10 cellular contexts compared by ENCODE assay signal in the genomic region with DNA sequence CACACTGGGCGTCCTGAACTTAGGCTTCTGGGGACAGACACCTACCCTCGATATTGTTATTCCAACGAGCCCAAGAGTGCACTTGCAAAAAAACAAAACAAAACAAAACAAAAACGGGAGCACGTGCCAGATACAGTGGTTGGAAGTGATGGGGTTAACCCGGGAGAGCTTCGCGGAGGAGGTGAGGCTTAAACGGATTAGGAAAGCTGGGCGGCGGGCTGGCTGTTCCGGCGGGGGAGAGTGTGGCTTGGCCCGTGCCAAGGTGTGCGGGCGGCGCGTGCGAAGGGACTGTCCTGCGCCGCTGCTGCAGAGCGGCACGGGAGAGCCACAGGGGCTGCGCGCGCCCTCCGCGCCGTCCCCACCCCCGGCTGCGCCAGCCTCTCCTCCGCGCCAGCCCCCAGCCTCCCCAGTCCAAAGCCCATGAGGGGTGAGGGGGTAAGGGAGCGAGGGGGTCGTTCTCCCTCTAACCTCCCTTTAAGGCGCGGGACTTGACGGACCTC. TPM values are rescaled to one million over a fixed set of nuclear protein-coding genes. Genes with fewer than 3 reads are reported as not detected.
A peak's percentile ranks its signal among the peaks of the same experiment; 100 is the strongest.
DNase-seq lines count a peak whose midpoint lies in the region; ATAC-seq, FAIRE-seq and TF ChIP-seq lines count a peak whose summit lies in the region.
"Had no signal": no experiment of that assay in that cellular context is flagged by ENCODE, and none has a peak within 500 bp of the region (broad histone marks: within the 10 kb centered on the region; RNA-seq: fewer than 3 reads in every experiment).

No MANE protein-coding gene starts in this region.

- ATAC-seq in HCT116, result peak; percentile 47
- ATAC-seq in heart left ventricle, result peak; percentile 29 to 64 (median 43)
- no peak for ATAC-seq in GM19397 (IDR thresholded peaks at IDR 0.05; ENCODE audit: unreplicated experiment)
- ATAC-seq in GM21381 (IDR thresholded peaks at IDR 0.05; ENCODE audit: unreplicated experiment), result no peak

- H3K4me3 ChIP-seq in HCT116 (replicated peaks in 1 of 2; ENCODE audit: low read depth in 1 of 2, low read length in 2 of 2) (peak overlapping the region; percentile 52 to 84), heart left ventricle (peak overlapping the region; percentile 10 to 81 (median 62)), skeletal muscle cell (ENCODE audit: low read depth, low read length) (peak overlapping the region; percentile 29)

- peaks cover 13% of the 10 kb centered on the region; the same call in 1 of the 2 replicates for H3K27me3 ChIP-seq in HCT116 (ENCODE audit: insufficient read depth, low read length)
- peaks cover 17 to 75% (median 38%) of the 10 kb centered on the region in 9 donors for H3K27me3 ChIP-seq in heart left ventricle

- no peaks in the 10 kb centered on the region for H3K9me3 ChIP-seq in HCT116 (ENCODE audit: control insufficient read depth in 1 of 2, insufficient read depth in 1 of 2, low read depth in 1 of 2, low read length in 2 of 2)
- no peaks in the 10 kb centered on the region for H3K9me3 ChIP-seq in heart left ventricle

- TF ChIP-seq RAD21 in HCT116 (IDR thresholded peaks at IDR 0.05; ENCODE audit: low read depth), result no peak

- 0 to 3% (median 1%) methylated on average over 29 to 38 of the region's 38 CpGs for WGBS in heart left ventricle, 4 donors

- H3K36me3 ChIP-seq in HCT116 (ENCODE audit: control insufficient read depth in 1 of 2, insufficient read depth in 2 of 2, low read length in 2 of 2) (no peaks in the 10 kb centered on the region), heart left ventricle (no peaks in the 10 kb centered on the region)

- H3K4me3 Mint-ChIP-seq in T-helper 2 cell treated with Interferon-gamma antibody and Interleukin-4, amounts not matched to agents 5 μg/mL and 100 μg/mL, for 36 hours, result peak overlapping the region; percentile 93

- DNase-seq in HCT116 (ENCODE audit: low read depth, low spot score) (no peak), heart left ventricle (no peak), skeletal muscle cell (ENCODE audit: low read depth) (no peak), RCC 7860 (ENCODE audit: low spot score) (no peak), GM10248 (ENCODE audit: extremely low spot score) (no peak)
- DNase-seq in T-helper 2 cell treated with Interferon-gamma antibody and Interleukin-4, amounts not matched to agents 5 μg/mL and 100 μg/mL, for 36 hours (ENCODE audit: low spot score), result no peak

- H3K4me1 ChIP-seq in HCT116 (ENCODE audit: control insufficient read depth in 1 of 2, insufficient read depth in 2 of 2, low read length in 2 of 2) (peaks cover 19 to 37% of the 10 kb centered on the region in 2 experiments), heart left ventricle (peaks cover 0 to 43% (median 26%) of the 10 kb centered on the region in 12 donors)

- POLR2A ChIA-PET in HCT116 (lab: Charles Lee) (interaction anchor here (1.1 to 1.8 kb wide), 4 partner anchors 8 to 183 kb away, joined by 3 to 6 read pairs (median 3); partner anchors contain the start of gene PREB), GM10248 (lab: Yijun Ruan, JAX) (no interaction called here)

- H3K27ac ChIP-seq in HCT116 (ENCODE audit: low read depth, low read length), result peak overlapping the region; percentile 45; the same call in 1 of the 2 replicates
- peak overlapping the region in 9 of 12 donors; percentile 17 to 80 (median 57) for H3K27ac ChIP-seq in heart left ventricle

- RAD21 ChIA-PET in HCT116 (lab: Charles Lee; ENCODE audit: low non-redundant PET in 1 of 2, low total read pairs in 2 of 2, uncharacterized antibody in 2 of 2, unreplicated experiment in 2 of 2), result interaction anchor here in 1 of 2 experiments (0.9 kb wide), 1 partner anchor 16 kb away, joined by 3 read pairs; no protein-coding TSS in a partner anchor

- peak overlapping the region; percentile 63 for H3K9ac ChIP-seq in HCT116 (ENCODE audit: low read length)

- TF ChIP-seq CTCF in HCT116 (IDR thresholded peaks at IDR 0.05 in 2 of 3, conservative IDR thresholded peaks at IDR 0.05 in 1 of 3; ENCODE audit: borderline replicate concordance in 1 of 3, insufficient read depth in 1 of 3, low read depth in 2 of 3, low read length in 2 of 3) (no peak), heart left ventricle (IDR thresholded peaks at IDR 0.05) (no peak), GM10248 (IDR thresholded peaks at IDR 0.05; ENCODE audit: control extremely low read depth, extremely low read depth, low read depth, missing control alignments) (no peak)

- H3K9me3 Mint-ChIP-seq in T-helper 2 cell treated with Interferon-gamma antibody and Interleukin-4, amounts not matched to agents 5 μg/mL and 100 μg/mL, for 36 hours, result no peaks in the 10 kb centered on the region

- H4K20me1 ChIP-seq in HCT116 (ENCODE audit: insufficient read depth), result no peaks in the 10 kb centered on the region

- H3K27ac Mint-ChIP-seq in T-helper 2 cell treated with Interferon-gamma antibody and Interleukin-4, amounts not matched to agents 5 μg/mL and 100 μg/mL, for 36 hours, result no peak overlapping the region

- intact Hi-C loops in HCT116 (cut with micrococcal nuclease) (loop anchor here (5.0 kb wide), 1 partner anchor 58 kb away; the partner anchor contains the start of gene MPV17), heart left ventricle (cut with DNase I) (loop anchor here in 3 of 10 donors (2.0 to 5.0 kb wide), 2 partner anchors 16 to 38 kb away; no protein-coding TSS in a partner anchor)

- no peak for TF ChIP-seq POLR2A in HCT116 (IDR thresholded peaks at IDR 0.05; ENCODE audit: borderline replicate concordance, extremely low read depth, insufficient read depth, insufficient read length)
- TF ChIP-seq POLR2A in heart left ventricle (IDR thresholded peaks at IDR 0.05), result no peak

- peak overlapping the region; percentile 77 for H2AFZ ChIP-seq in HCT116 (ENCODE audit: low read depth, low read length, poor library complexity, severe bottlenecking)

- H3K27me3 Mint-ChIP-seq in T-helper 2 cell treated with Interferon-gamma antibody and Interleukin-4, amounts not matched to agents 5 μg/mL and 100 μg/mL, for 36 hours (ENCODE audit: low read depth), result peaks cover 43% of the 10 kb centered on the region

- H3K79me2 ChIP-seq in HCT116 (ENCODE audit: insufficient read depth, low read length), result peaks cover 13% of the 10 kb centered on the region; the same call in 1 of the 2 replicates

- no peaks in the 10 kb centered on the region for H3K9me2 ChIP-seq in HCT116 (ENCODE audit: insufficient read depth)

- FAIRE-seq in RCC 7860 (lab: Jason Lieb, UNC), result no peak
- FAIRE-seq: colon had no signal

- H3K4me2 ChIP-seq in HCT116 (ENCODE audit: low read length), result peak overlapping the region; percentile 99

- BruUV-seq in HCT116 (replicated peaks; lab: Mats Ljungman, UMichigan), result no TSS peak

- peaks cover 2% of the 10 kb centered on the region for H3K36me3 Mint-ChIP-seq in T-helper 2 cell treated with Interferon-gamma antibody and Interleukin-4, amounts not matched to agents 5 μg/mL and 100 μg/mL, for 36 hours (ENCODE audit: low read depth)

- CTCF ChIA-PET in HCT116 (lab: Charles Lee) (interaction anchor here (1.8 to 4.0 kb wide), 3 partner anchors 16 to 39 kb away, joined by 5 to 22 read pairs (median 6); no protein-coding TSS in a partner anchor), GM10248 (lab: Yijun Ruan, JAX) (interaction anchor here (1.1 to 6.8 kb wide), 7 partner anchors 8 to 177 kb away, joined by 3 to 99 read pairs (median 7); partner anchors contain the start of genes DNAJC5G, KHK and TRIM54)

- H3K4me1 Mint-ChIP-seq in T-helper 2 cell treated with Interferon-gamma antibody and Interleukin-4, amounts not matched to agents 5 μg/mL and 100 μg/mL, for 36 hours (ENCODE audit: low read depth), result peaks cover 17% of the 10 kb centered on the region

TF ChIP-seq in HCT116, 20 proteins besides CTCF, POLR2A, EP300 and RAD21:
- TF ChIP-seq, protein P1, sequence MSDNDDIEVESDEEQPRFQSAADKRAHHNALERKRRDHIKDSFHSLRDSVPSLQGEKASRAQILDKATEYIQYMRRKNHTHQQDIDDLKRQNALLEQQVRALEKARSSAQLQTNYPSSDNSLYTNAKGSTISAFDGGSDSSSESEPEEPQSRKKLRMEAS (IDR thresholded peaks at IDR 0.05), result peak; percentile 58
- TF ChIP-seq FOSL1 (IDR thresholded peaks at IDR 0.05; ENCODE audit: low read depth), result no peak

RNA-seq across cellular contexts. Expression of gene SLC30A3, which starts 1.5 kb away (rescaled TPM):
- 20.5 TPM for total RNA-seq in HCT116 (2021; ENCODE audit: unreplicated experiment)
- polyA plus RNA-seq in HCT116 (2012), result 16.1 and 18.0 TPM in 2 replicates
- total RNA-seq in heart left ventricle, result 10 to 100 TPM in 2 of 9 donors, 1 to 10 TPM in 7; 5.0 to 18.1 (median 9.0) TPM
- 1 to 10 TPM; 5.6 to 9.2 TPM for polyA plus RNA-seq in heart left ventricle

RNA-seq across cellular contexts. Expression of gene DNAJC5G, which starts 10.9 kb away (rescaled TPM):
- total RNA-seq in HCT116 (2021; ENCODE audit: unreplicated experiment) (2.5 TPM), heart left ventricle (1 to 10 TPM in 5 of 9 donors, under 1 TPM in 4; 0.36 to 3.3 (median 1.2) TPM)
- 1.0 and 1.1 TPM in 2 replicates for polyA plus RNA-seq in HCT116 (2012)
- 1 to 10 TPM in 1 of 2 donors, under 1 TPM in 1; 0.11 to 1.8 TPM for polyA plus RNA-seq in heart left ventricle
- total RNA-seq: HT1080 had no signal

RNA-seq across cellular contexts. Expression of gene TRIM54, which starts 17.9 kb away (rescaled TPM):
- 2.0 TPM for total RNA-seq in HCT116 (2021; ENCODE audit: unreplicated experiment)
- 1.0 and 1.4 TPM in 2 replicates for polyA plus RNA-seq in HCT116 (2012)
- 100 to 1,000 TPM; 175 to 329 (median 241) TPM for total RNA-seq in heart left ventricle
- 100 to 1,000 TPM; 128 to 324 TPM for polyA plus RNA-seq in heart left ventricle

RNA-seq across cellular contexts. Expression of gene UCN, which starts 43.9 kb away (rescaled TPM):
- total RNA-seq in HCT116 (2021; ENCODE audit: unreplicated experiment), result 8.0 TPM
- polyA plus RNA-seq in HCT116 (2012), result 4.3 and 5.0 TPM in 2 replicates
- total RNA-seq in heart left ventricle, result 1 to 10 TPM in 6 of 9 donors, under 1 TPM in 3; 0.60 to 2.5 (median 1.1) TPM
- 1 to 10 TPM; 1.3 to 1.4 TPM for polyA plus RNA-seq in heart left ventricle

RNA-seq across cellular contexts. Expression of gene CAD, which starts 47.1 kb away (rescaled TPM):
- total RNA-seq in HCT116 (2021; ENCODE audit: unreplicated experiment) (114 TPM), heart left ventricle (10 to 100 TPM in 2 of 9 donors, 1 to 10 TPM in 7; 5.0 to 14.2 (median 6.7) TPM)
- polyA plus RNA-seq in HCT116 (2012), result 86.2 and 90.4 TPM in 2 replicates
- polyA plus RNA-seq in heart left ventricle, result 1 to 10 TPM; 3.2 to 9.3 TPM

Comparison
In these comparisons a context has a peak if more than half of its experiments do, and no peak if none do; other contexts are left out.
1. ATAC-seq: peak in HCT116 (single experiment) and heart left ventricle (4 of 4); none in GM19397 (single experiment) and GM21381 (single experiment).
2. RNA of gene TRIM54, which starts 17.9 kb away (total RNA-seq): 175 to 329 TPM in heart left ventricle; 2.0 TPM in HCT116 (single experiment); every median in the first group is over 10 times any median in the second.
3. Peak in every context shown above with its lines, with median percentiles within 50 percentile points of each other: H3K4me3 ChIP-seq.